7 cellular contexts compared by ENCODE assay signal in the genomic region with DNA sequence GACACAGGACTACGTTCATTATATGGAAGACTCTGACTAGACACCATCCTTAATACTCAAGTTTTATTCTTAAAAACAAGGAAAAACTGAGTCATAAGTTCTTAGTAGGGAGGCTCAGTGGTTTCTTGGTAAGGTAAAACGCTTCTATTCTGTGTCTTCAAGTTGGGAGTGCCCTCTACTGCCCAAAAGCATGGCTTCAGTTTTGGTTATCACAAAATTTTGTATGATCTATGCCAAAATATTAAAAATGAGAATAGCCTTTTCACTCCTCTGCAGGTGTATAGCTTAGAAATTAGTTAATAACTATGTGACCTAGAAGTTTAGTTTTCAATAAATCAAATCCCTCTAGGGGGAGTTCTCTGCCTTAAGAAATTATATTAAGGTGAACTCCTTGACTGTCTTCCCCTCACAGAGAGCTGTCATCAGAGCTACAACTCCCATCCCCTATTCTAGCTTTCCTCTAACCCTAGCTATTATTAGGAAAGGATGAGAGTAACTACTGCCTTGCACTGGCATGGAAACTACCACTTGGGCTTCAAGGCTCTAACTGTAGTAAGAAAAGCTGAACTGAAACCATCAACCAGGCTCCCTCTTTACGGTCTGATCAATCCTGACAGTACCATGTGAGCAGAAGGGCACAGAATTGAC.
DNase-seq lines count a peak whose midpoint lies in the region; ATAC-seq, FAIRE-seq and TF ChIP-seq lines count a peak whose summit lies in the region.

No MANE protein-coding gene starts in this region.

- H3K9me2 ChIP-seq in SK-N-SH: no peaks in the 10 kb centered on the region

- no peak for TF ChIP-seq POLR2A in HepG2 (IDR thresholded peaks at IDR 0.05; ENCODE audit: insufficient read depth in 1 of 2, low read depth in 2 of 2, low read length in 2 of 2)

- intact Hi-C loops in HepG2 (cut with micrococcal nuclease; ENCODE audit: unreplicated experiment): no loop called here
- intact Hi-C loops in sciatic nerve (cut with DNase I): no loop called here
- intact Hi-C loops in posterior vena cava (cut with DNase I): no loop called here

- H3F3A ChIP-seq in SK-N-SH (replicated peaks; ENCODE audit: insufficient read depth): peaks cover 18% of the 10 kb centered on the region

- CTCF ChIA-PET in SK-N-SH (lab: Yijun Ruan, JAX) (interaction anchor here (1.0 to 3.1 kb wide), 15 partner anchors 9 to 408 kb away, joined by 3 to 14 read pairs (median 5); no protein-coding TSS in a partner anchor), HepG2 (lab: Yijun Ruan, JAX; ENCODE audit: low intra/inter-chr PET ratio, low total read pairs) (no interaction called here)

- TF ChIP-seq RAD21 in SK-N-SH (IDR thresholded peaks at IDR 0.05; ENCODE audit: low read length) (peak; percentile 41), HepG2 (CRISPR knock-in tag; IDR thresholded peaks at IDR 0.05) (no peak)

- WGBS in SK-N-SH (ENCODE audit: low lambda C conversion rate): 72% methylated on average over 3 of the region's 3 CpGs
- WGBS in HepG2 (ENCODE audit: low lambda C conversion rate): 91% methylated on average over 3 of the region's 3 CpGs

- POLR2A ChIA-PET in SK-N-SH (lab: Yijun Ruan, JAX) (no interaction called here), HepG2 (lab: Yijun Ruan, JAX) (no interaction called here)

- DNase-seq in SK-N-SH: no peak
- DNase-seq in HepG2 (ENCODE audit: low spot score): no peak
- DNase-seq in sciatic nerve (ENCODE audit: low spot score): no peak
- no peak for DNase-seq in A172 (ENCODE audit: low spot score)
- DNase-seq in posterior vena cava (ENCODE audit: low spot score): no peak

- H3K79me2 ChIP-seq in SK-N-SH (ENCODE audit: insufficient read depth) (peaks cover 55% of the 10 kb centered on the region; the same call in 1 of the 2 replicates), HepG2 (ENCODE audit: insufficient read depth, low read length) (no peaks in the 10 kb centered on the region)

- H3K4me3 ChIP-seq in SK-N-SH (ENCODE audit: low read depth in 2 of 2, low read length in 1 of 2) (no peak overlapping the region), HepG2 (replicated peaks in 1 of 3; ENCODE audit: insufficient read depth in 1 of 3, low read depth in 2 of 3, low read length in 3 of 3) (no peak overlapping the region)

- TF ChIP-seq CTCF in SK-N-SH (IDR thresholded peaks at IDR 0.05) (peak; percentile 60), HepG2 (CRISPR knock-in tag; IDR thresholded peaks at IDR 0.05) (peak; percentile 40)

- H3K27ac ChIP-seq in SK-N-SH (ENCODE audit: low read depth in 2 of 2, low read length in 1 of 2): peak overlapping the region in 1 of 2 experiments; percentile 50; a peak in 1 of 4 replicates
- H3K27ac ChIP-seq in HepG2 (ENCODE audit: extremely low read length, insufficient read depth, low read length): no peak overlapping the region

- H3K36me3 ChIP-seq in SK-N-SH (replicated peaks in 1 of 2; ENCODE audit: control insufficient read depth in 1 of 2, insufficient read depth in 2 of 2, low read length in 1 of 2) (no peaks in the 10 kb centered on the region), HepG2 (replicated peaks in 1 of 2; ENCODE audit: control insufficient read depth in 1 of 2, insufficient read depth in 2 of 2, low read length in 2 of 2) (no peaks in the 10 kb centered on the region; a peak in 1 of 5 replicates)

- H2AFZ ChIP-seq in SK-N-SH (ENCODE audit: low read depth) (no peak overlapping the region), HepG2 (ENCODE audit: low read length) (no peak overlapping the region)

- H3K9ac ChIP-seq in SK-N-SH: no peak overlapping the region
- no peak overlapping the region for H3K9ac ChIP-seq in HepG2 (ENCODE audit: insufficient read depth, low read depth, low read length)

- FAIRE-seq in HepG2 (lab: Jason Lieb, UNC): no peak

- H4K20me1 ChIP-seq in SK-N-SH (ENCODE audit: insufficient read depth): no peaks in the 10 kb centered on the region
- no peaks in the 10 kb centered on the region for H4K20me1 ChIP-seq in HepG2 (ENCODE audit: insufficient read depth, low read length)

- in situ Hi-C loops in HepG2 (cut with HindIII; ENCODE audit: extremely low pct_ligation_motif_present, low pct_unique_long_range_greater_than_20kb): no loop called here

- no peak overlapping the region for H3K4me2 ChIP-seq in SK-N-SH
- H3K4me2 ChIP-seq in HepG2 (ENCODE audit: low read depth, low read length): no peak overlapping the region

- H3K9me3 ChIP-seq in SK-N-SH: no peaks in the 10 kb centered on the region
- H3K9me3 ChIP-seq in HepG2 (ENCODE audit: low read length): no peaks in the 10 kb centered on the region

- no TSS peak for BruUV-seq in HepG2 (replicated peaks; lab: Mats Ljungman, UMichigan)

- H3K27me3 ChIP-seq in SK-N-SH (ENCODE audit: insufficient read depth): no peaks in the 10 kb centered on the region
- no peaks in the 10 kb centered on the region for H3K27me3 ChIP-seq in HepG2 (ENCODE audit: control insufficient read depth in 1 of 2, insufficient read depth in 2 of 2, low read length in 2 of 2)

- H3K4me1 ChIP-seq in SK-N-SH (ENCODE audit: control insufficient read depth in 1 of 2, insufficient read depth in 2 of 2, low read depth in 1 of 2, low read length in 1 of 2) (peaks cover 17 to 42% of the 10 kb centered on the region in 2 experiments), HepG2 (ENCODE audit: insufficient read depth, low read length) (peaks cover 18% of the 10 kb centered on the region)

- TF ChIP-seq EP300 in SK-N-SH (IDR thresholded peaks at IDR 0.05; ENCODE audit: borderline replicate concordance in 1 of 2, low read depth in 1 of 2, low read length in 1 of 2) (no peak), HepG2 (IDR thresholded peaks at IDR 0.05; ENCODE audit: low read depth in 2 of 2, low read length in 2 of 2) (no peak), HepG2 (CRISPR knock-in tag; IDR thresholded peaks at IDR 0.05; ENCODE audit: borderline replicate concordance) (no peak)

- ATAC-seq in GM18519 (IDR thresholded peaks at IDR 0.05; ENCODE audit: low FRiP score, unreplicated experiment) (peak; percentile 79), HG02623 (IDR thresholded peaks at IDR 0.05; ENCODE audit: unreplicated experiment) (peak; percentile 78), HepG2 (no peak), sciatic nerve (no peak)

TF ChIP-seq in SK-N-SH, 30 proteins besides CTCF, POLR2A, EP300 and RAD21:
- TF ChIP-seq FOSL2 (IDR thresholded peaks at IDR 0.05; ENCODE audit: borderline replicate concordance, low read depth): no peak
TF ChIP-seq in SK-N-SH: peak in this region for 0.

TF ChIP-seq in HepG2, 621 proteins besides CTCF, POLR2A, EP300 and RAD21:
- TF ChIP-seq ZNF562 (CRISPR knock-in tag; IDR thresholded peaks at IDR 0.05; ENCODE audit: borderline replicate concordance) (no peak), KMT2A (CRISPR knock-in tag; IDR thresholded peaks at IDR 0.05) (no peak), ZNF383 (CRISPR knock-in tag; IDR thresholded peaks at IDR 0.05; ENCODE audit: borderline replicate concordance) (no peak), ZNF597 (CRISPR knock-in tag; IDR thresholded peaks at IDR 0.05) (no peak), HNF4G (IDR thresholded peaks at IDR 0.05; ENCODE audit: borderline replicate concordance, low read depth, low read length) (no peak), HNF4G (CRISPR knock-in tag; IDR thresholded peaks at IDR 0.05; ENCODE audit: borderline replicate concordance, low read depth) (no peak), ZNF230 (CRISPR knock-in tag; IDR thresholded peaks at IDR 0.05) (no peak), STAG1 (CRISPR knock-in tag; IDR thresholded peaks at IDR 0.05) (peak; percentile 37), ZKSCAN5 (CRISPR knock-in tag; IDR thresholded peaks at IDR 0.05) (no peak)

Comparison
In these comparisons a context has a peak if more than half of its experiments do, and no peak if none do; other contexts are left out.
1. ATAC-seq: peak in GM18519 (single experiment) and HG02623 (single experiment); none in HepG2 (single experiment) and sciatic nerve (single experiment).